21 cellular contexts compared by ENCODE assay signal in the genomic region with DNA sequence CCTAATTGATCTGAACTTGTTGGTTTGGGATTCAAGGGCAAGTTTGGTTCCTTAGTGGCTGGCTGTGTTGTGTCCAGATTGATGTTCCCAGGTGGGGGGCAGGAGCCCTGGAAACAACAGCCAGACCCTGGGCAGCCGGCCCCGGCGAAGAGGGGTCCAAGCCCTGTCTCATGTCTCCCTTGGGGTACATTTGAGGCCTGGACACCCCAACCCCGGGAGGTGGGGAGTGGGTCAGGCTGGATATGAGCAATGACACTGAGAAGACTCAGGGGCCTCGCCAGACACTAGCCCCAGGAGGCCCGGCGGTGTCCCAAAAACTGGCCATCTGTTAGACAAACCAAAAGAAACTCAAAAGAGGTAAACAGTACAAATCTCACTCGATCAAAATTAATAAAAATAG.
"Had no signal": no experiment of that assay in that cellular context is flagged by ENCODE, and none has a peak within 500 bp of the region (broad histone marks: within the 10 kb centered on the region; RNA-seq: fewer than 3 reads in every experiment).

No MANE protein-coding gene starts in this region.

- H3K4me3 ChIP-seq: ascending aorta, hepatocyte, thoracic aorta, upper lobe of left lung had no signal

- H3K4me2 ChIP-seq: hepatocyte had no signal

- H3K9me3 ChIP-seq: ascending aorta, thoracic aorta, upper lobe of left lung had no signal

- H3K36me3 Mint-ChIP-seq: activated naive CD4-positive, alpha-beta T cell treated with anti-CD3 and anti-CD28 coated beads, Interleukin-2, amount 50 U/mL, for 72 hours; immature natural killer cell had no signal

- H3K27ac Mint-ChIP-seq: activated CD4-positive, alpha-beta memory T cell treated with anti-CD3 and anti-CD28 coated beads, Interleukin-2, amount 10 ng/mL, durations not matched to agents 7 days and 5 days; activated naive CD4-positive, alpha-beta T cell treated with anti-CD3 and anti-CD28 coated beads, Interleukin-2, amount 50 U/mL, for 72 hours; activated T-cell treated with anti-CD3 and anti-CD28 coated beads, Interleukin-2, amount 50 U/mL, for 72 hours; nephron; T-helper 17 cell had no signal

- H3K4me1 Mint-ChIP-seq: activated CD4-positive, alpha-beta memory T cell treated with anti-CD3 and anti-CD28 coated beads, Interleukin-2, amount 10 ng/mL, durations not matched to agents 7 days and 5 days; immature natural killer cell; nephron; T-helper 17 cell had no signal

- H3K36me3 ChIP-seq: ascending aorta, brain microvascular endothelial cell, thoracic aorta, upper lobe of left lung had no signal

- H3K9me3 Mint-ChIP-seq: activated CD4-positive, alpha-beta memory T cell treated with anti-CD3 and anti-CD28 coated beads, Interleukin-2, amount 10 ng/mL, durations not matched to agents 7 days and 5 days; activated naive CD4-positive, alpha-beta T cell treated with anti-CD3 and anti-CD28 coated beads, Interleukin-2, amount 50 U/mL, for 72 hours; activated T-cell treated with anti-CD3 and anti-CD28 coated beads, Interleukin-2, amount 50 U/mL, for 72 hours; immature natural killer cell; nephron had no signal

- ATAC-seq: activated T-cell treated with anti-CD3 and anti-CD28 coated beads, Interleukin-2, amount 50 U/mL, for 72 hours; foreskin keratinocyte; T-helper 17 cell had no signal

- H3K4me3 Mint-ChIP-seq: activated CD4-positive, alpha-beta memory T cell treated with anti-CD3 and anti-CD28 coated beads, Interleukin-2, amount 10 ng/mL, durations not matched to agents 7 days and 5 days; activated T-cell treated with anti-CD3 and anti-CD28 coated beads, Interleukin-2, amount 50 U/mL, for 72 hours; immature natural killer cell; nephron; T-helper 17 cell had no signal

- H2AFZ ChIP-seq: hepatocyte, parathyroid adenoma had no signal

- H3K27me3 Mint-ChIP-seq: activated CD4-positive, alpha-beta memory T cell treated with anti-CD3 and anti-CD28 coated beads, Interleukin-2, amount 10 ng/mL, durations not matched to agents 7 days and 5 days had no signal

- H3K27ac ChIP-seq: ascending aorta, brain microvascular endothelial cell, foreskin keratinocyte, hepatocyte, parathyroid adenoma, thoracic aorta, upper lobe of left lung had no signal

- DNase-seq: activated CD4-positive, alpha-beta memory T cell treated with anti-CD3 and anti-CD28 coated beads, Interleukin-2, amount 10 ng/mL, durations not matched to agents 7 days and 5 days; activated CD4-positive, alpha-beta T cell treated with anti-CD3 and anti-CD28 coated beads for 48 hours; activated CD4-positive, CD25-positive, alpha-beta regulatory T cell; activated gamma-delta T cell; activated T-cell treated with anti-CD3 and anti-CD28 coated beads, Interleukin-2, amount 50 U/mL, for 72 hours; brain microvascular endothelial cell; central memory CD4-positive, alpha-beta T cell; effector memory CD4-positive, alpha-beta T cell; foreskin keratinocyte; immature natural killer cell; kidney glomerular epithelial cell; stimulated activated CD4-positive, alpha-beta T cell treated with anti-CD3 and anti-CD28 coated beads, Interleukin-4, amount 100 ng/mL, for 1 hour; stimulated activated naive CD4-positive, alpha-beta T cell treated with Interleukin-2 at 50 U/mL for 16 hours; upper lobe of left lung had no signal

- H3K27me3 ChIP-seq: ascending aorta, brain microvascular endothelial cell, foreskin keratinocyte, upper lobe of left lung had no signal

- H3K79me2 ChIP-seq: hepatocyte, parathyroid adenoma had no signal

- H3K4me1 ChIP-seq: ascending aorta, foreskin keratinocyte, parathyroid adenoma, upper lobe of left lung had no signal
